ENCODE assay signal across 16 cellular contexts in genomic region chr13:26498524-26499208, GRCh38. TPM values are rescaled to one million over a fixed set of nuclear protein-coding genes. Genes with fewer than 3 reads are reported as not detected.
DNase-seq lines count a peak whose midpoint lies in the region; ATAC-seq and TF ChIP-seq lines count a peak whose summit lies in the region.
"Had no signal": no experiment of that assay in that cellular context is flagged by ENCODE, and none has a peak within 500 bp of the region (broad histone marks: within the 10 kb centered on the region; RNA-seq: fewer than 3 reads in every experiment).

No MANE protein-coding gene starts in this region.

- TF ChIP-seq CTCF in HFFc6 (IDR thresholded peaks at IDR 0.05) (no peak), nephron (IDR thresholded peaks at IDR 0.05; ENCODE audit: unreplicated experiment in 3 of 3) (no peak), Calu3 (IDR thresholded peaks at IDR 0.05; ENCODE audit: unreplicated experiment) (no peak)

- BruUV-seq in Calu3 (replicated peaks; lab: Mats Ljungman, UMichigan) = no TSS peak

- in situ Hi-C loops in Caki2 (cut with HindIII; ENCODE audit: low pct_unique_long_range_greater_than_20kb, low sequenced_read_pairs) = no loop called here

- H3K9me3 Mint-ChIP-seq in HFFc6 = no peaks in the 10 kb centered on the region
- H3K9me3 Mint-ChIP-seq in nephron = no peaks in the 10 kb centered on the region
- no peaks in the 10 kb centered on the region for H3K9me3 Mint-ChIP-seq in immature natural killer cell
- no peaks in the 10 kb centered on the region for H3K9me3 Mint-ChIP-seq in Calu3 (ENCODE audit: low read depth, unreplicated experiment)
- H3K9me3 Mint-ChIP-seq: activated T-cell treated with anti-CD3 and anti-CD28 coated beads, Interleukin-2, amount 50 U/mL, for 4 hours; endodermal cell; H9 had no signal

- ATAC-seq in aorta (ENCODE audit: low FRiP score) = no peak
- ATAC-seq: activated T-cell treated with anti-CD3 and anti-CD28 coated beads, Interleukin-2, amount 50 U/mL, for 4 hours had no signal

- H3K4me1 ChIP-seq in aorta (ENCODE audit: control insufficient read depth in 1 of 2, insufficient read depth in 2 of 2, low read length in 2 of 2) = no peaks in the 10 kb centered on the region

- H3K36me3 Mint-ChIP-seq in HFFc6 (ENCODE audit: low read depth) (no peaks in the 10 kb centered on the region), nephron (ENCODE audit: low read depth) (no peaks in the 10 kb centered on the region), immature natural killer cell (no peaks in the 10 kb centered on the region), Calu3 (ENCODE audit: insufficient read depth, unreplicated experiment) (no peaks in the 10 kb centered on the region)

- WGBS in aorta, 2 donors = 64 to 69% methylated on average over 15 of the region's 15 CpGs

- H3K9me3 ChIP-seq in aorta (ENCODE audit: control insufficient read depth, low read length) = no peaks in the 10 kb centered on the region

- H3K4me1 Mint-ChIP-seq in HFFc6 (ENCODE audit: low read depth) (peaks cover 84% of the 10 kb centered on the region), nephron (peaks cover 45% of the 10 kb centered on the region), immature natural killer cell (no peaks in the 10 kb centered on the region), Calu3 (ENCODE audit: low read depth, unreplicated experiment) (peaks cover 9% of the 10 kb centered on the region)

- no peaks in the 10 kb centered on the region; the same call in none of the 2 replicates for H3K27me3 Mint-ChIP-seq in HFFc6 (ENCODE audit: insufficient read depth)
- H3K27me3 Mint-ChIP-seq in nephron (ENCODE audit: low read depth) = peaks cover 6% of the 10 kb centered on the region
- H3K27me3 Mint-ChIP-seq in immature natural killer cell (ENCODE audit: low read depth in 3 of 3) = peaks cover 0 to 4% (median 2%) of the 10 kb centered on the region in 3 donors
- H3K27me3 Mint-ChIP-seq in Calu3 (ENCODE audit: unreplicated experiment) = peaks cover 12% of the 10 kb centered on the region

- H3K36me3 ChIP-seq in aorta (ENCODE audit: control insufficient read depth in 1 of 2, insufficient read depth in 2 of 2, low read length in 1 of 2) = no peaks in the 10 kb centered on the region

- no peak overlapping the region for H3K4me3 ChIP-seq in aorta (ENCODE audit: low read length in 2 of 2)
- H3K4me3 ChIP-seq: hepatocyte had no signal

- CTCF ChIA-PET in Calu3 (lab: Charles Lee) = interaction anchor here (1.6 kb wide), 1 partner anchor 200 kb away, joined by 5 read pairs; no protein-coding TSS in a partner anchor

- DNase-seq in Caki2 (ENCODE audit: low read depth) = peak; percentile 14
- peak; percentile 34 for DNase-seq in HFFc6
- peak; percentile 71 for DNase-seq in cerebellar cortex (ENCODE audit: low spot score)
- DNase-seq in immature natural killer cell = no peak
- no peak for DNase-seq in Calu3
- no peak for DNase-seq in aorta
- DNase-seq in COLO829 (ENCODE audit: low spot score) = no peak
- DNase-seq: activated CD4-positive, alpha-beta T cell treated with anti-CD3 and anti-CD28 coated beads for 1 hour; activated T-cell treated with anti-CD3 and anti-CD28 coated beads, Interleukin-2, amount 50 U/mL, for 4 hours; COR-L47; endodermal cell; H9; NCI-H187 treated with DMSO at 0.1 percent for 48 hours; retina had no signal

- H3K4me3 Mint-ChIP-seq in HFFc6 = peak overlapping the region; percentile 36; the same call in 1 of the 2 replicates
- no peak overlapping the region for H3K4me3 Mint-ChIP-seq in nephron
- no peak overlapping the region for H3K4me3 Mint-ChIP-seq in immature natural killer cell
- no peak overlapping the region for H3K4me3 Mint-ChIP-seq in Calu3 (ENCODE audit: low read depth, unreplicated experiment)
- H3K4me3 Mint-ChIP-seq: activated T-cell treated with anti-CD3 and anti-CD28 coated beads, Interleukin-2, amount 50 U/mL, for 4 hours; endodermal cell; H9 had no signal

- H3K27ac Mint-ChIP-seq in HFFc6 (peak overlapping the region; percentile 83), nephron (peak overlapping the region; percentile 6 to 59 (median 34)), immature natural killer cell (no peak overlapping the region), Calu3 (ENCODE audit: unreplicated experiment) (no peak overlapping the region)
- H3K27ac Mint-ChIP-seq: endodermal cell, H9 had no signal

- H3K27ac ChIP-seq in aorta (ENCODE audit: low read depth in 1 of 2, low read length in 2 of 2) = no peak overlapping the region
- H3K27ac ChIP-seq: hepatocyte had no signal

- no peaks in the 10 kb centered on the region for H3K27me3 ChIP-seq in aorta (ENCODE audit: control insufficient read depth in 1 of 2, insufficient read depth in 2 of 2, low read length in 1 of 2)
- H3K27me3 ChIP-seq: hepatocyte had no signal

- intact Hi-C loops in Calu3 (cut with micrococcal nuclease; ENCODE audit: unreplicated experiment) = loop anchor here (1.0 to 5.0 kb wide), 3 partner anchors 121 to 314 kb away; no protein-coding TSS in a partner anchor
- intact Hi-C loops in aorta (cut with DNase I) = loop anchor here (5.0 to 10.0 kb wide), 2 partner anchors 199 to 244 kb away; partner anchors contain the start of gene CDK8 (in 1 of the 2)

RNA-seq across cellular contexts. Expression of gene WASF3, which starts 58.8 kb away (rescaled TPM):
- not detected in 2 replicates for total RNA-seq in Caki2 (2014; rRNA removed; shearing (Covaris generic); ENCODE audit: low replicate concordance)
- total RNA-seq in HFFc6 (2021; fragmentation: NEBNext Ultra II Directional; extraction: Animal tissue kit (Norgen Biotek cat#: 25700)) = 10 to 100 TPM; 26.4 to 32.9 (median 28.2) TPM
- under 1 TPM in 1 of 3 donors, not detected in 2; 0.12 TPM for polyA plus RNA-seq in immature natural killer cell
- 8.7 and 10.1 TPM in 2 replicates for total RNA-seq in Calu3 (2022)
- 10 to 100 TPM; 24.9 to 27.1 TPM for total RNA-seq in aorta
- 10 to 100 TPM in 1 of 2 donors, 1 to 10 TPM in 1; 5.4 to 10.3 TPM for polyA plus RNA-seq in aorta

Comparison
In these comparisons a context has a peak if more than half of its experiments do, and no peak if none do; other contexts are left out.
1. DNase-seq: peak in Caki2 (single experiment), HFFc6 (single experiment) and cerebellar cortex (single experiment); none in immature natural killer cell (0 of 3), Calu3 (single experiment), aorta (0 of 2) and COLO829 (single experiment).
2. H3K27ac Mint-ChIP-seq: peak in HFFc6 (single experiment) and nephron (3 of 3); none in immature natural killer cell (0 of 6) and Calu3 (single experiment).